ENCODE assay signal across 8 cellular contexts in genomic region chr9:125746774-125747052, GRCh38. TPM values are rescaled to one million over a fixed set of nuclear protein-coding genes. Genes with fewer than 3 reads are reported as not detected.
DNase-seq lines count a peak whose midpoint lies in the region; ATAC-seq and TF ChIP-seq lines count a peak whose summit lies in the region.

No MANE protein-coding gene starts in this region.

- TF ChIP-seq CTCF in upper lobe of left lung (IDR thresholded peaks at IDR 0.05): no peak

- no peaks in the 10 kb centered on the region for H3K9me3 ChIP-seq in iPS-18a (ENCODE audit: control insufficient read depth, low read depth, low read length)
- no peaks in the 10 kb centered on the region for H3K9me3 ChIP-seq in upper lobe of left lung

- H3K4me3 Mint-ChIP-seq in activated naive CD4-positive, alpha-beta T cell treated with anti-CD3 and anti-CD28 coated beads for 36 hours: peak overlapping the region; percentile 91
- peak overlapping the region; percentile 92 to 98 (median 93) for H3K4me3 Mint-ChIP-seq in T-cell

- H3K27ac ChIP-seq in iPS-18a (ENCODE audit: low read length) (no peak overlapping the region), upper lobe of left lung (peak overlapping the region; percentile 78 to 95 (median 86))

- H3K36me3 Mint-ChIP-seq in activated naive CD4-positive, alpha-beta T cell treated with anti-CD3 and anti-CD28 coated beads for 36 hours (ENCODE audit: low read depth): peaks cover 4% of the 10 kb centered on the region
- no peaks in the 10 kb centered on the region for H3K36me3 Mint-ChIP-seq in T-cell

- peaks cover 6% of the 10 kb centered on the region for H3K27me3 Mint-ChIP-seq in activated naive CD4-positive, alpha-beta T cell treated with anti-CD3 and anti-CD28 coated beads for 36 hours (ENCODE audit: low read depth)
- H3K27me3 Mint-ChIP-seq in T-cell: no peaks in the 10 kb centered on the region

- H3K27me3 ChIP-seq in iPS-18a (ENCODE audit: control insufficient read depth, insufficient read depth, low read length): peaks cover 15% of the 10 kb centered on the region
- H3K27me3 ChIP-seq in upper lobe of left lung: no peaks in the 10 kb centered on the region

- POLR2A ChIA-PET in T-cell (lab: Charles Lee): no interaction called here

- H3K4me1 Mint-ChIP-seq in activated naive CD4-positive, alpha-beta T cell treated with anti-CD3 and anti-CD28 coated beads for 36 hours (ENCODE audit: low read depth): peaks cover 25% of the 10 kb centered on the region
- H3K4me1 Mint-ChIP-seq in T-cell: peaks cover 24 to 40% (median 25%) of the 10 kb centered on the region in 3 donors

- no peak overlapping the region for H3K27ac Mint-ChIP-seq in activated naive CD4-positive, alpha-beta T cell treated with anti-CD3 and anti-CD28 coated beads for 36 hours
- no peak overlapping the region for H3K27ac Mint-ChIP-seq in T-cell

- no peak for DNase-seq in activated naive CD4-positive, alpha-beta T cell treated with anti-CD3 and anti-CD28 coated beads for 36 hours
- DNase-seq in activated naive CD4-positive, alpha-beta T cell treated with anti-CD3 and anti-CD28 coated beads, Interleukin-2, amount 50 U/mL, for 16 hours: no peak
- no peak for DNase-seq in T-cell
- DNase-seq in upper lobe of left lung: no peak
- no peak for DNase-seq in mucosa of gallbladder (ENCODE audit: low spot score)
- no peak for DNase-seq in pons (ENCODE audit: low spot score)

- no peak for TF ChIP-seq POLR2A in upper lobe of left lung (IDR thresholded peaks at IDR 0.05)

- no CpG with 5 or more reads among the region's 46 CpGs for WGBS in upper lobe of left lung, 2 donors

- H3K4me3 ChIP-seq in iPS-18a (ENCODE audit: low read length) (peak overlapping the region; percentile 35), upper lobe of left lung (peak overlapping the region in 3 of 4 donors; percentile 79 to 88 (median 86))

- CTCF ChIA-PET in activated naive CD4-positive, alpha-beta T cell treated with anti-CD3 and anti-CD28 coated beads for 36 hours (lab: Charles Lee): no interaction called here
- CTCF ChIA-PET in T-cell (lab: Charles Lee): no interaction called here

- no peak for TF ChIP-seq EP300 in upper lobe of left lung (IDR thresholded peaks at IDR 0.05)

- no peaks in the 10 kb centered on the region for H3K9me3 Mint-ChIP-seq in activated naive CD4-positive, alpha-beta T cell treated with anti-CD3 and anti-CD28 coated beads for 36 hours
- no peaks in the 10 kb centered on the region for H3K9me3 Mint-ChIP-seq in T-cell

- intact Hi-C loops in activated naive CD4-positive, alpha-beta T cell treated with anti-CD3 and anti-CD28 coated beads for 36 hours (cut with micrococcal nuclease): loop anchor here (1.0 to 5.0 kb wide), 7 partner anchors 39 to 651 kb away; partner anchors contain the start of gene MAPKAP1

- ATAC-seq in T-cell (replicated peaks in 1 of 4) (peak; percentile 20 to 24 (median 22)), upper lobe of left lung (ENCODE audit: low FRiP score in 2 of 2) (no peak), HG02970 (IDR thresholded peaks at IDR 0.05; ENCODE audit: low FRiP score, unreplicated experiment) (no peak)

- peaks cover 36% of the 10 kb centered on the region for H3K4me1 ChIP-seq in iPS-18a (ENCODE audit: control insufficient read depth, low read depth, low read length)
- H3K4me1 ChIP-seq in upper lobe of left lung: peaks cover 14 to 26% (median 21%) of the 10 kb centered on the region in 4 donors

- peaks cover 15% of the 10 kb centered on the region for H3K36me3 ChIP-seq in iPS-18a (ENCODE audit: control insufficient read depth, low read depth, low read length)
- H3K36me3 ChIP-seq in upper lobe of left lung: no peaks in the 10 kb centered on the region

- no peak overlapping the region for H3K9ac ChIP-seq in iPS-18a (ENCODE audit: low read length)

RNA-seq across cellular contexts. Expression of gene PBX3, which starts 0.5 kb away (rescaled TPM):
- 10 to 100 TPM in 1 of 2 experiments, 1 to 10 TPM in 1; 9.4 to 14.3 TPM for total RNA-seq in activated naive CD4-positive, alpha-beta T cell treated with anti-CD3 and anti-CD28 coated beads for 36 hours
- total RNA-seq in T-cell (10 to 100 TPM; 12.3 to 30.6 (median 19.0) TPM), upper lobe of left lung (10 to 100 TPM; 25.7 to 57.6 (median 41.9) TPM), mucosa of gallbladder (57.7 TPM)

RNA-seq across cellular contexts. Expression of gene MAPKAP1, which starts 39.7 kb away (rescaled TPM):
- 10 to 100 TPM; 54.8 to 57.4 TPM for total RNA-seq in activated naive CD4-positive, alpha-beta T cell treated with anti-CD3 and anti-CD28 coated beads for 36 hours
- total RNA-seq in T-cell (10 to 100 TPM; 50.2 to 60.3 (median 55.6) TPM), upper lobe of left lung (10 to 100 TPM; 60.8 to 84.0 (median 71.5) TPM), mucosa of gallbladder (63.4 TPM)

Comparison
In these comparisons a context has a peak if more than half of its experiments do, and no peak if none do; other contexts are left out.
1. ATAC-seq: peak in T-cell (4 of 4); none in upper lobe of left lung (0 of 2) and HG02970 (single experiment).